14 cellular contexts compared by ENCODE assay signal in genomic region chr3:50607271-50608091, GRCh38. TPM values are rescaled to one million over a fixed set of nuclear protein-coding genes. Genes with fewer than 3 reads are reported as not detected.
DNase-seq lines count a peak whose midpoint lies in the region; ATAC-seq and TF ChIP-seq lines count a peak whose summit lies in the region.
"Had no signal": no experiment of that assay in that cellular context is flagged by ENCODE, and none has a peak within 500 bp of the region (broad histone marks: within the 10 kb centered on the region; RNA-seq: fewer than 3 reads in every experiment).

No MANE protein-coding gene starts in this region.

- POLR2A ChIA-PET in activated CD4-positive, alpha-beta T cell treated with anti-CD3 and anti-CD28 coated beads for 36 hours (lab: Charles Lee), result interaction anchor here (7.3 to 13.7 kb wide), 4 partner anchors 18 to 37 kb away, joined by 213 to 585 read pairs (median 248); partner anchors contain the start of genes C3orf18 and HEMK1
- POLR2A ChIA-PET in HEK293T (lab: Yijun Ruan, JAX), result interaction anchor here (1.0 kb wide), 1 partner anchor 17 kb away, joined by 4 read pairs; no protein-coding TSS in a partner anchor

- peaks cover 97% of the 10 kb centered on the region for H3K36me3 Mint-ChIP-seq in activated CD4-positive, alpha-beta T cell treated with anti-CD3 and anti-CD28 coated beads for 36 hours (ENCODE audit: low read depth)

- no peaks in the 10 kb centered on the region for H3K9me3 Mint-ChIP-seq in activated CD4-positive, alpha-beta T cell treated with anti-CD3 and anti-CD28 coated beads for 36 hours (ENCODE audit: low read depth)

- no peak for ATAC-seq in activated CD4-positive, alpha-beta T cell treated with anti-CD3 and anti-CD28 coated beads for 36 hours
- ATAC-seq in HG03469 (IDR thresholded peaks at IDR 0.05; ENCODE audit: unreplicated experiment), result no peak
- ATAC-seq: left colon had no signal

- intact Hi-C loops in activated CD4-positive, alpha-beta T cell treated with anti-CD3 and anti-CD28 coated beads for 36 hours (cut with DNase I, micrococcal nuclease), result no loop called here

- DNase-seq in activated CD4-positive, alpha-beta T cell treated with anti-CD3 and anti-CD28 coated beads for 36 hours, result peak; percentile 53
- no peak for DNase-seq in activated CD4-positive, alpha-beta T cell treated with anti-CD3 and anti-CD28 coated beads for 1 hour
- DNase-seq in erythroblast (lab: John Stamatoyannopoulos, UW), result no peak
- DNase-seq in stimulated activated CD8-positive, alpha-beta memory T cell treated with anti-CD3 and anti-CD28 coated beads, Interleukin-4, amount 100 ng/mL, for 48 hours, result peak; percentile 69
- no peak for DNase-seq in HEK293T (ENCODE audit: extremely low spot score)
- DNase-seq in NCI-H510A treated with DMSO at 0.1 percent for 48 hours (lab: John Stamatoyannopoulos, UW), result no peak
- DNase-seq: effector CD8-positive, alpha-beta T cell; left colon; NCI-H1092 treated with DMSO at 0.1 percent for 48 hours; NCI-H446 treated with DMSO at 0.1 percent for 48 hours had no signal

- peaks cover 48% of the 10 kb centered on the region for H3K4me1 Mint-ChIP-seq in activated CD4-positive, alpha-beta T cell treated with anti-CD3 and anti-CD28 coated beads for 36 hours

- peak overlapping the region; percentile 96 for H3K4me3 Mint-ChIP-seq in activated CD4-positive, alpha-beta T cell treated with anti-CD3 and anti-CD28 coated beads for 36 hours

- H3K27ac ChIP-seq in VCaP, result peak overlapping the region; percentile 68; the same call in 1 of the 2 replicates
- H3K27ac ChIP-seq: 22Rv1, ovary had no signal

- H3K27ac Mint-ChIP-seq in activated CD4-positive, alpha-beta T cell treated with anti-CD3 and anti-CD28 coated beads for 36 hours, result peak overlapping the region; percentile 100

- no peaks in the 10 kb centered on the region for H3K27me3 Mint-ChIP-seq in activated CD4-positive, alpha-beta T cell treated with anti-CD3 and anti-CD28 coated beads for 36 hours

- no peak for TF ChIP-seq CTCF in VCaP (conservative IDR thresholded peaks at IDR 0.05)

- peak; percentile 32 for TF ChIP-seq POLR2A in erythroblast (IDR thresholded peaks at IDR 0.05; ENCODE audit: low read length)

- CTCF ChIA-PET in activated CD4-positive, alpha-beta T cell treated with anti-CD3 and anti-CD28 coated beads for 36 hours (lab: Charles Lee), result interaction anchor here (1.0 to 25.3 kb wide), 4 partner anchors 8 to 33 kb away, joined by 4 to 647 read pairs (median 172); partner anchors contain the start of genes C3orf18 and HEMK1
- CTCF ChIA-PET in HEK293T (lab: Yijun Ruan, JAX), result no interaction called here

TF ChIP-seq in HEK293T, 16 proteins besides CTCF, POLR2A, EP300 and RAD21:
- TF ChIP-seq BHLHE40 (IDR thresholded peaks at IDR 0.05; ENCODE audit: borderline replicate concordance), result no peak
- TF ChIP-seq NFRKB (IDR thresholded peaks at IDR 0.05), result no peak
- no peak for TF ChIP-seq TARDBP (IDR thresholded peaks at IDR 0.05)
- TF ChIP-seq PKNOX1 (IDR thresholded peaks at IDR 0.05), result no peak

RNA-seq across cellular contexts. Expression of gene CISH, which starts 4.1 kb away (rescaled TPM):
- total RNA-seq in activated CD4-positive, alpha-beta T cell treated with anti-CD3 and anti-CD28 coated beads for 36 hours, result 100 to 1,000 TPM; 265 to 269 TPM

RNA-seq across cellular contexts. Expression of gene MAPKAPK3, which starts 9.5 kb away (rescaled TPM):
- 100 to 1,000 TPM; 178 to 218 TPM for total RNA-seq in activated CD4-positive, alpha-beta T cell treated with anti-CD3 and anti-CD28 coated beads for 36 hours

RNA-seq across cellular contexts. Expression of gene HEMK1, which starts 38.2 kb away (rescaled TPM):
- 10 to 100 TPM; 61.6 to 77.7 TPM for total RNA-seq in activated CD4-positive, alpha-beta T cell treated with anti-CD3 and anti-CD28 coated beads for 36 hours

RNA-seq across cellular contexts. Expression of gene C3orf18, which starts 39.9 kb away (rescaled TPM):
- 10 to 100 TPM; 31.7 to 31.9 TPM for total RNA-seq in activated CD4-positive, alpha-beta T cell treated with anti-CD3 and anti-CD28 coated beads for 36 hours

Comparison
In these comparisons a context has a peak if more than half of its experiments do, and no peak if none do; other contexts are left out.
1. DNase-seq: peak in activated CD4-positive, alpha-beta T cell treated with anti-CD3 and anti-CD28 coated beads for 36 hours (single experiment) and stimulated activated CD8-positive, alpha-beta memory T cell treated with anti-CD3 and anti-CD28 coated beads, Interleukin-4, amount 100 ng/mL, for 48 hours (single experiment); none in activated CD4-positive, alpha-beta T cell treated with anti-CD3 and anti-CD28 coated beads for 1 hour (single experiment), erythroblast (0 of 2), HEK293T (single experiment) and NCI-H510A treated with DMSO at 0.1 percent for 48 hours (single experiment).